ENCODE assay signal across 1 cellular context in the genomic region with DNA sequence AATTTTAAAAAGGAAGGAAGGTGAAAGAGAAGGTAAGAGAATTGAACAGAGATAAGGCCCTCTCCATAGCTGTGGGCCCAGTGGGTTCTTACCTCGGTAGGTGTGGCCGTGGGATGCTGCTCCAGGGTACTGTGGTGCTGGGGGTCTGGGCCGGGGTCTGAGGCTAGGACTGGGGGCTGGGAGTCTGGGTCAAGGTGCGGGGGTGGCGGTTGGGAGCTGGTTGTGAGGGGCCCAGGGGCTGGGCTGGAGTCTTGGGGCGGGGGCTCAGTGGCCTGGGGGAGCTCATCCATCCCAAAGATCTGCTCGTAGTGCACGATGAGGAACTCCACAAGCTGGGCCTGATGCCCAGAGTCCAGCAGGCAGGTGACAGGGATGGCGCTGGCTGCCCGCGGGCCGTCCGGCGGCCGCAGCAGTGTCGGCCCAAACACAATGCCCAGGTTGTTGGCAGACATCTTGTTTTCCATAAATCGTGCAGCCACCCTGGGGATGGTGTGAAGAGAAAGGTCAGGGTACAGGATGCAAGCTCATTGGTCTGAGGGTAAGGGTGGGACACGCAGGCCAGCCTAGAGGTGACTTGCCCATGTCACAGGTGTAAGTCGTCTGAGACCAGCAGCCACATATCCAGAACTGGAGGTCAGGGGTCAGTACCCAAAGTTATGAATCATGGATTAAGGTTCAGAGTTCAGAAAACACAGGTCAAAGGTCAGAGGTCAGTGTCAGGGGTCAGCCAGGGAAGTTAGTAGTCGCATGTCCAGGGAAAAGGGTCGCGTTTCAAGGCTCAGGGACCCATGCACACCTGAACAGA.
TF ChIP-seq lines count a peak whose summit lies in the region.

No MANE protein-coding gene starts in this region.

TF ChIP-seq in K562, 482 proteins besides CTCF, POLR2A, EP300 and RAD21:
- peak; percentile 31; the same call in 1 of the 2 replicates for TF ChIP-seq MTA2 (IDR thresholded peaks at IDR 0.05; ENCODE audit: low read depth)
- TF ChIP-seq SMAD2 (IDR thresholded peaks at IDR 0.05; ENCODE audit: low read depth, low read length): no peak
- TF ChIP-seq NELFE (IDR thresholded peaks at IDR 0.05; ENCODE audit: insufficient read depth, insufficient read length): no peak
- TF ChIP-seq SMAD4 (CRISPR knock-in tag; conservative IDR thresholded peaks at IDR 0.05): no peak
- TF ChIP-seq EWSR1 (IDR thresholded peaks at IDR 0.05; ENCODE audit: borderline replicate concordance, low read depth, partially characterized antibody): no peak
- peak; percentile 96 for TF ChIP-seq NR2C2 (CRISPR knock-in tag; IDR thresholded peaks at IDR 0.05)
- TF ChIP-seq NR2C2 (tag; IDR thresholded peaks at IDR 0.05): peak; percentile 95
- TF ChIP-seq NR2C1 (IDR thresholded peaks at IDR 0.05): peak; percentile 98
- TF ChIP-seq NR2C1 (tag; IDR thresholded peaks at IDR 0.05): peak; percentile 97
- TF ChIP-seq MBD2 (IDR thresholded peaks at IDR 0.05; ENCODE audit: borderline replicate concordance, low read depth): no peak
